In the genomic region with DNA sequence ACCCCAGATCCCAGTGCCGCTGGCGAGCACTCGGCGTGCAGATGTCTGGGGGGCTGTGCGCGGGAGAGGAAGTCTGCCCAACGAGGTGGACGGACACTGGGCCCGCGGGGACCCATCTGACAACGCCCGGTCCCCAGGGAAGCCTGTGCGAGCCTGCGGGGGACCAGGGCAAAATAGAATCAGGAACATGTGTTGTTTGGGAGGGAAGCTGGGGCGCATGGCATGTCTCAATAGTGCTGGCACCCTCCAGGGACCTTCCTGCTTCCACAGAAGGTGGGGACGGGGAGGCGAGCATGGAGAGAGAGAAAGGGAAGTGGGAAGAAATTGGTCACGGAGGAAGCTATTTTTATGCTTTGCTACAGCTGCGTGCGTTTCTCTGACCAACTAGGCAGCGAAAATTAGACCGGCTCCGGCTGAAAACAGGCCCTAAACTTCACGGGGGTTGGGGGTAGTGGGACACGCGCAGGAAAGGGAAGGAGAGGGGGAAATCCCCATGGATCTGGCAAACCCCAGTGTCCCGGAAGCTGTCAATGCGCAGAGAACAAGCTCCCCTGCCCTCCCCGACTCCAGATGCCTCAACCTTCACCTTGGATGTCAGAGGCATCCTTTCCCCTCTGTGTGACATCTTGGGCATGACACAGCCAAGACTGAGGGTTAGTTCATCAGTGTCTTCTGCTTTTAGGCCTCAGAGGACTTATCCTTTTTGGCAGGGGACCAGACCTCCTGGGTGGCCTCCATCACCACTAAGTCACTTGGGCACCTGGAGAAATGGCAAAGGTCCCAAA, we compare ENCODE assay signal across 8 cellular contexts.
DNase-seq lines count a peak whose midpoint lies in the region; ATAC-seq and TF ChIP-seq lines count a peak whose summit lies in the region.

No MANE protein-coding gene starts in this region.

- peak overlapping the region; percentile 54 for H3K4me3 ChIP-seq in fibroblast of villous mesenchyme (ENCODE audit: low read depth, low read length)

- POLR2A ChIA-PET in RWPE1 (lab: Yijun Ruan, JAX; ENCODE audit: low non-redundant PET): no interaction called here

- CTCF ChIA-PET in RWPE1 (lab: Yijun Ruan, JAX): interaction anchor here (0.5 to 0.9 kb wide), 8 partner anchors 80 to 1032 kb away, joined by 3 to 7 read pairs (median 3); no protein-coding TSS in a partner anchor

- DNase-seq in DMS79 treated with DMSO at 0.1 percent for 48 hours (lab: John Stamatoyannopoulos, UW) (peak; percentile 5), DMS79 (lab: John Stamatoyannopoulos, UW) (no peak), RWPE1 (ENCODE audit: low spot score) (no peak), fibroblast of villous mesenchyme (ENCODE audit: low read depth) (no peak), sciatic nerve (ENCODE audit: low spot score) (no peak), occipital lobe (lab: John Stamatoyannopoulos, UW) (no peak), NCI-H1694 treated with DMSO at 0.1 percent for 48 hours (lab: John Stamatoyannopoulos, UW) (no peak)

- ATAC-seq in sciatic nerve: peak; percentile 57
- ATAC-seq in GM19452 (IDR thresholded peaks at IDR 0.05; ENCODE audit: unreplicated experiment): no peak

- H3K27ac ChIP-seq in RWPE1: no peak overlapping the region

- intact Hi-C loops in sciatic nerve (cut with DNase I): no loop called here

- peak; percentile 19; the same call in 1 of the 2 replicates for TF ChIP-seq CTCF in RWPE1 (conservative IDR thresholded peaks at IDR 0.05; ENCODE audit: low read depth)
- TF ChIP-seq CTCF in fibroblast of villous mesenchyme (IDR thresholded peaks at IDR 0.05; ENCODE audit: insufficient read depth, low read depth, low read length): no peak
